In the genomic region with DNA sequence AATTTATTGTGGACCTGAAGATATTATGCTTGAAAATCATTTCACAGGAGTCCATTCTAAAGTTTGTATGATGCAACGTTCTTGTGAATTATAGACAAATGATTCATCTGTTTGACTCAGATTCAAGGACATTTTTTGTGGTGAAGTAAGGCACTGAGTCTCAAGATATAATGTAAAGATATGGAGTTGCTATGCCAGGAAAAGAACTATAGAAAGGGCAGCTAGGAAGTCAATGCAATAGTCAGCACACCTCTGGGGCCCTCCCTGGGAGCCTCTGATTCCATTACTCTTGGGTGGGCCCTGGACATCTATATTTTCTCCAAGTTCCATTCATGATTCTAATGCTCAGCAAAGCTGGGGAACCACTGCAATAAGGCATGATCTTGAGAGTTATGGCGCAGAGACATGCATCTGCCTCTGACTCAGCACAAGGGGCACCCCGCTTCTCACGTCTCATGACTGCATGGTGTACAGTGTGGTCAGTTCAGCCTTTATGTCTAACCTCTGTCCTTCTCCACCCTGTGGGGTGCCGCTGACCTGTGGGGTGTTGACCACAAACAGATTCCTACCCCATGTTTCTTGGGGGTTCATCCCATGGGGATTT, we compare ENCODE assay signal across 9 cellular contexts. TPM values are rescaled to one million over a fixed set of nuclear protein-coding genes. Genes with fewer than 3 reads are reported as not detected.
DNase-seq lines count a peak whose midpoint lies in the region; ATAC-seq lines count a peak whose summit lies in the region.
"Had no signal": no experiment of that assay in that cellular context is flagged by ENCODE, and none has a peak within 500 bp of the region (broad histone marks: within the 10 kb centered on the region; RNA-seq: fewer than 3 reads in every experiment).

No MANE protein-coding gene starts in this region.

- DNase-seq in AG20443 (ENCODE audit: low spot score) (peak; percentile 56), HT-29 (ENCODE audit: low spot score) (peak; percentile 53), astrocyte of the hippocampus (ENCODE audit: low read depth, low spot score) (peak; percentile 69), myocyte (ENCODE audit: low read depth) (peak; percentile 58), T-helper 9 cell (no peak), foreskin melanocyte (no peak)
- DNase-seq: nephron progenitor cell had no signal

- ATAC-seq in GM18867 (IDR thresholded peaks at IDR 0.05; ENCODE audit: unreplicated experiment) = no peak
- no peak for ATAC-seq in GM19467 (IDR thresholded peaks at IDR 0.05; ENCODE audit: unreplicated experiment)

RNA-seq across cellular contexts. Expression of gene ETS2, which starts 34.1 kb away (rescaled TPM):
- 171 and 172 TPM in 2 replicates for total RNA-seq in HT-29 (2014; rRNA removed; shearing (Covaris generic))
- total RNA-seq in myocyte = 4.3 and 8.2 TPM in 2 replicates
- polyA plus RNA-seq in myocyte (2012) = 6.6 TPM

Comparison
In these comparisons a context has a peak if more than half of its experiments do, and no peak if none do; other contexts are left out.
1. DNase-seq: peak in AG20443 (single experiment), HT-29 (single experiment), astrocyte of the hippocampus (single experiment) and myocyte (single experiment); none in T-helper 9 cell (single experiment) and foreskin melanocyte (single experiment).
2. RNA of gene ETS2, which starts 34.1 kb away (total RNA-seq): 171 to 172 TPM in HT-29; 4.3 to 8.2 TPM in myocyte; every median in the first group is over 10 times any median in the second.